Comparison of ENCODE assay signal across 9 cellular contexts in the genomic region with DNA sequence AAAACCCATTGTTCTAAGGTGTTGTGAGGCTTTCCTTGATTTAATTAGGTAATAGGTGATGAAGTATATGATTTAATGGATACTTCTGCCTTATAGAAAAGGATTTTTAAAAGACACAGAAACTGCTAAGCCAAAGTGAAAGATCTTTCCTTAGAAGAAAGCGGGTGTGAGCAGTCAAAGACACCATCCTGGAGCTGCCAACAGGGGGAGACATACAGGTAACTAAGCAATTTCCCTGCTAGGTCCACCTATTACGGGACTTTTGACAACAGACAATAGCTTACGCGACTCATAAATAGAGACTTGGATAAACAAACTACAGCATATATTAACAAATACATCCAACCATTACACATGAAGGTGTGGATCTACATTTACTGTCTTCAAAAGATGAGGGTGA.
DNase-seq lines count a peak whose midpoint lies in the region; ATAC-seq and TF ChIP-seq lines count a peak whose summit lies in the region.
"Had no signal": no experiment of that assay in that cellular context is flagged by ENCODE, and none has a peak within 500 bp of the region (broad histone marks: within the 10 kb centered on the region; RNA-seq: fewer than 3 reads in every experiment).

No MANE protein-coding gene starts in this region.

- DNase-seq in Calu3 (no peak), H9 (peak; percentile 55), SKM-1 (lab: John Stamatoyannopoulos, UW; ENCODE audit: unreplicated experiment) (peak; percentile 3), kidney glomerular epithelial cell (lab: John Stamatoyannopoulos, UW) (peak; percentile 4)

- no TSS peak for BruUV-seq in Calu3 (replicated peaks; lab: Mats Ljungman, UMichigan)

- no peak overlapping the region for H4K91ac ChIP-seq in H9 (ENCODE audit: insufficient read length, low read depth, low read length)

- no peaks in the 10 kb centered on the region for H3K9me3 Mint-ChIP-seq in Calu3 (ENCODE audit: low read depth, unreplicated experiment)
- no peaks in the 10 kb centered on the region for H3K9me3 Mint-ChIP-seq in H9
- H3K9me3 Mint-ChIP-seq: stimulated activated memory B cell treated with anti-CD40 and anti-IgM and Interleukin-4, amounts not matched to agents 10 μg/mL and 1 μg/mL and 100 μg/mL, for 72 hours had no signal

- H3K4me2 ChIP-seq in H9 (ENCODE audit: insufficient read depth, insufficient read length, low read length), result no peak overlapping the region

- no peak overlapping the region for H2BK5ac ChIP-seq in H9 (ENCODE audit: insufficient read length, low read length)

- no peak overlapping the region for H3K18ac ChIP-seq in H9 (ENCODE audit: insufficient read length, low read depth, low read length)

- no peak overlapping the region for H2BK20ac ChIP-seq in H9 (ENCODE audit: low read depth, low read length, poor library complexity, severe bottlenecking)

- H3K79me1 ChIP-seq in H9 (ENCODE audit: insufficient read depth, low read depth, low read length, poor library complexity, severe bottlenecking), result no peaks in the 10 kb centered on the region

- H3K27ac ChIP-seq in H9 (ENCODE audit: insufficient read length, low read depth, low read length), result no peak overlapping the region

- H2AK5ac ChIP-seq in H9 (ENCODE audit: insufficient read length, low read length), result no peak overlapping the region

- no peak for ATAC-seq in HG02763 (IDR thresholded peaks at IDR 0.05; ENCODE audit: unreplicated experiment)
- ATAC-seq in HG03175 (IDR thresholded peaks at IDR 0.05; ENCODE audit: unreplicated experiment), result no peak
- ATAC-seq in GM21717 (IDR thresholded peaks at IDR 0.05; ENCODE audit: unreplicated experiment), result no peak
- ATAC-seq in GM19455 (IDR thresholded peaks at IDR 0.05; ENCODE audit: unreplicated experiment), result no peak
- ATAC-seq: stimulated activated memory B cell treated with anti-CD40 and anti-IgM and Interleukin-4, amounts not matched to agents 10 μg/mL and 1 μg/mL and 100 μg/mL, for 72 hours had no signal

- intact Hi-C loops in Calu3 (cut with micrococcal nuclease; ENCODE audit: unreplicated experiment), result no loop called here

- no peak overlapping the region for H3K4ac ChIP-seq in H9 (ENCODE audit: low read depth, low read length)

- no peaks in the 10 kb centered on the region for H3K9me3 ChIP-seq in H9 (ENCODE audit: control insufficient read depth, low read depth, low read length)

- H3K14ac ChIP-seq in H9 (ENCODE audit: insufficient read depth, low read length), result no peak overlapping the region

- H4K5ac ChIP-seq in H9 (ENCODE audit: insufficient read length, low read depth, low read length), result no peak overlapping the region

- no peak overlapping the region for H2AFZ ChIP-seq in H9 (ENCODE audit: low read length)

- no peaks in the 10 kb centered on the region for H3K27me3 ChIP-seq in H9 (ENCODE audit: insufficient read depth, low read length)

- no peak overlapping the region for H2BK15ac ChIP-seq in H9 (ENCODE audit: low read depth, low read length)

- no peak overlapping the region for H2BK120ac ChIP-seq in H9 (ENCODE audit: low read depth, low read length, poor library complexity, severe bottlenecking)

- no peaks in the 10 kb centered on the region for H3K23me2 ChIP-seq in H9 (ENCODE audit: insufficient read length, low read depth, low read length, poor library complexity, severe bottlenecking)

- no peaks in the 10 kb centered on the region for H3K79me2 ChIP-seq in H9 (ENCODE audit: insufficient read depth, low read length)

- H3T11ph ChIP-seq in H9 (ENCODE audit: low read length), result no peak overlapping the region

- H3K9ac ChIP-seq in H9 (ENCODE audit: extremely low read depth, insufficient read length, low read length), result no peak overlapping the region

- H3K27me3 Mint-ChIP-seq in Calu3 (ENCODE audit: unreplicated experiment), result no peaks in the 10 kb centered on the region
- H3K27me3 Mint-ChIP-seq in H9 (ENCODE audit: low read depth), result no peaks in the 10 kb centered on the region; the same call in none of the 2 replicates
- H3K27me3 Mint-ChIP-seq: stimulated activated memory B cell treated with anti-CD40 and anti-IgM and Interleukin-4, amounts not matched to agents 10 μg/mL and 1 μg/mL and 100 μg/mL, for 72 hours had no signal

- no peak overlapping the region for H2BK12ac ChIP-seq in H9 (ENCODE audit: insufficient read length, low read depth, low read length)

- no peaks in the 10 kb centered on the region for H4K20me1 ChIP-seq in H9 (ENCODE audit: control insufficient read depth, insufficient read depth, insufficient read length)

- no peak overlapping the region for H4K8ac ChIP-seq in H9 (replicated peaks; ENCODE audit: insufficient read length, low read depth, low read length)

- CTCF ChIA-PET in Calu3 (lab: Charles Lee), result interaction anchor here (0.6 kb wide), 1 partner anchor 24 kb away, joined by 3 read pairs; no protein-coding TSS in a partner anchor

- WGBS in H9 (ENCODE audit: extremely low coverage, insufficient read length, low lambda C conversion rate), result no CpG with 5 or more reads among the region's 4 CpGs

- no peak overlapping the region for H3K4me3 Mint-ChIP-seq in Calu3 (ENCODE audit: low read depth, unreplicated experiment)
- H3K4me3 Mint-ChIP-seq in H9, result no peak overlapping the region
- H3K4me3 Mint-ChIP-seq: stimulated activated memory B cell treated with anti-CD40 and anti-IgM and Interleukin-4, amounts not matched to agents 10 μg/mL and 1 μg/mL and 100 μg/mL, for 72 hours had no signal

- H3K36me3 Mint-ChIP-seq in Calu3 (ENCODE audit: insufficient read depth, unreplicated experiment) (no peaks in the 10 kb centered on the region), H9 (ENCODE audit: insufficient read depth in 1 of 3, low read depth in 3 of 3) (no peaks in the 10 kb centered on the region)
- H3K36me3 Mint-ChIP-seq: stimulated activated memory B cell treated with anti-CD40 and anti-IgM and Interleukin-4, amounts not matched to agents 10 μg/mL and 1 μg/mL and 100 μg/mL, for 72 hours had no signal

- peak; percentile 17 for TF ChIP-seq CTCF in Calu3 (IDR thresholded peaks at IDR 0.05; ENCODE audit: unreplicated experiment)
- TF ChIP-seq CTCF in H9 (conservative IDR thresholded peaks at IDR 0.05), result peak; percentile 88

- H3K23ac ChIP-seq in H9 (ENCODE audit: insufficient read length, low read depth, low read length), result no peak overlapping the region

- H3K4me1 ChIP-seq in H9 (ENCODE audit: insufficient read depth, low read length), result no peaks in the 10 kb centered on the region

- no peaks in the 10 kb centered on the region for H3K4me1 Mint-ChIP-seq in Calu3 (ENCODE audit: low read depth, unreplicated experiment)
- H3K4me1 Mint-ChIP-seq in H9, result no peaks in the 10 kb centered on the region
- H3K4me1 Mint-ChIP-seq: stimulated activated memory B cell treated with anti-CD40 and anti-IgM and Interleukin-4, amounts not matched to agents 10 μg/mL and 1 μg/mL and 100 μg/mL, for 72 hours had no signal

- H3K27ac Mint-ChIP-seq in Calu3 (ENCODE audit: unreplicated experiment) (no peak overlapping the region), H9 (no peak overlapping the region)
- H3K27ac Mint-ChIP-seq: stimulated activated memory B cell treated with anti-CD40 and anti-IgM and Interleukin-4, amounts not matched to agents 10 μg/mL and 1 μg/mL and 100 μg/mL, for 72 hours had no signal

- H3K56ac ChIP-seq in H9 (ENCODE audit: insufficient read length, low read depth, low read length), result no peak overlapping the region
